Comparison of ENCODE assay signal across 9 cellular contexts in genomic region chr1:109263597-109264378, GRCh38. TPM values are rescaled to one million over a fixed set of nuclear protein-coding genes. Genes with fewer than 3 reads are reported as not detected.
DNase-seq lines count a peak whose midpoint lies in the region; ATAC-seq and TF ChIP-seq lines count a peak whose summit lies in the region.
"Had no signal": no experiment of that assay in that cellular context is flagged by ENCODE, and none has a peak within 500 bp of the region (broad histone marks: within the 10 kb centered on the region; RNA-seq: fewer than 3 reads in every experiment).

No MANE protein-coding gene starts in this region.

- H3K36me3 Mint-ChIP-seq in brain = peaks cover 16% of the 10 kb centered on the region

- H3K9me3 ChIP-seq in MG63 = peaks cover 9% of the 10 kb centered on the region
- H3K9me3 ChIP-seq in WERI-Rb-1 (ENCODE audit: severe bottlenecking) = no peaks in the 10 kb centered on the region

- H3K27me3 Mint-ChIP-seq in brain = peaks cover 4% of the 10 kb centered on the region

- peak; percentile 78 for ATAC-seq in GM21390 (IDR thresholded peaks at IDR 0.05; ENCODE audit: unreplicated experiment)

- H3K4me3 ChIP-seq in MG63 (no peak overlapping the region), WERI-Rb-1 (ENCODE audit: low read depth, low read length) (no peak overlapping the region)

- DNase-seq in COLO829 (ENCODE audit: low spot score) (peak; percentile 66), MG63 (peak; percentile 88), WERI-Rb-1 (peak; percentile 97), iPS-NIHi11 (ENCODE audit: low spot score) (peak; percentile 98), cerebellar nuclear complex (lab: John Stamatoyannopoulos, UW) (no peak)
- peak; percentile 53 to 77 for DNase-seq in stimulated activated CD4-positive, alpha-beta T cell treated with anti-CD3 and anti-CD28 coated beads, Interleukin-15, amount 100 ng/mL, for 1 hour (ENCODE audit: low read depth in 1 of 2, low spot score in 1 of 2)

- H3K9me3 Mint-ChIP-seq in brain = peaks cover 0 to 2% (median 0%) of the 10 kb centered on the region in 5 experiments

- peak; percentile 98 for TF ChIP-seq CTCF in WERI-Rb-1 (IDR thresholded peaks at IDR 0.05; ENCODE audit: low read depth, low read length)
- TF ChIP-seq CTCF in brain (conservative IDR thresholded peaks at IDR 0.05) = peak; percentile 99 to 100

- no peaks in the 10 kb centered on the region; the same call in 1 of the 2 replicates for H3K36me3 ChIP-seq in MG63
- H3K36me3 ChIP-seq in WERI-Rb-1 = peaks cover 85% of the 10 kb centered on the region

- peaks cover 25% of the 10 kb centered on the region for H3K4me1 Mint-ChIP-seq in brain

- H3K4me3 Mint-ChIP-seq in brain = peak overlapping the region in 1 of 5 experiments; percentile 59

- H3K27ac Mint-ChIP-seq in brain = peak overlapping the region; percentile 79 to 92 (median 87)

- H3K27me3 ChIP-seq in MG63 (no peaks in the 10 kb centered on the region), WERI-Rb-1 (ENCODE audit: insufficient read depth, low read depth, severe bottlenecking) (no peaks in the 10 kb centered on the region)

- no peak overlapping the region for H3K27ac ChIP-seq in WERI-Rb-1

RNA-seq across cellular contexts. Expression of gene CELSR2, which starts 14.4 kb away (rescaled TPM):
- 0.76 and 1.2 TPM in 2 replicates for total RNA-seq in MG63 (2014; rRNA removed; shearing (Covaris generic); ENCODE audit: low replicate concordance)
- polyA plus RNA-seq in brain (ENCODE audit: insufficient read depth, low read depth, low replicate concordance) = 109 TPM

RNA-seq across cellular contexts. Expression of gene PSRC1, which starts 19.2 kb away (rescaled TPM):
- total RNA-seq in MG63 (2014; rRNA removed; shearing (Covaris generic); ENCODE audit: low replicate concordance) = 38.5 and 67.0 TPM in 2 replicates
- 77.5 TPM for polyA plus RNA-seq in brain (ENCODE audit: insufficient read depth, low read depth, low replicate concordance)

RNA-seq across cellular contexts. Expression of gene MYBPHL, which starts 43.0 kb away (rescaled TPM):
- not detected in 2 replicates for total RNA-seq in MG63 (2014; rRNA removed; shearing (Covaris generic); ENCODE audit: low replicate concordance)
- polyA plus RNA-seq in brain (ENCODE audit: insufficient read depth, low read depth, low replicate concordance) = 0.75 TPM
- total RNA-seq: activated CD8-positive, alpha-beta memory T cell treated with anti-CD3 and anti-CD28 coated beads for 36 hours had no signal

RNA-seq across cellular contexts. Expression of gene SARS1, which starts 50.1 kb away (rescaled TPM):
- total RNA-seq in MG63 (2014; rRNA removed; shearing (Covaris generic); ENCODE audit: low replicate concordance) = 751 and 778 TPM in 2 replicates
- polyA plus RNA-seq in brain (ENCODE audit: insufficient read depth, low read depth, low replicate concordance) = 402 TPM

Comparison
In these comparisons a context has a peak if more than half of its experiments do, and no peak if none do; other contexts are left out.
1. DNase-seq: peak in COLO829 (single experiment), MG63 (single experiment), WERI-Rb-1 (single experiment), iPS-NIHi11 (single experiment) and stimulated activated CD4-positive, alpha-beta T cell treated with anti-CD3 and anti-CD28 coated beads, Interleukin-15, amount 100 ng/mL, for 1 hour (2 of 2); none in cerebellar nuclear complex (0 of 2).